1 cellular context compared by ENCODE assay signal in the genomic region with DNA sequence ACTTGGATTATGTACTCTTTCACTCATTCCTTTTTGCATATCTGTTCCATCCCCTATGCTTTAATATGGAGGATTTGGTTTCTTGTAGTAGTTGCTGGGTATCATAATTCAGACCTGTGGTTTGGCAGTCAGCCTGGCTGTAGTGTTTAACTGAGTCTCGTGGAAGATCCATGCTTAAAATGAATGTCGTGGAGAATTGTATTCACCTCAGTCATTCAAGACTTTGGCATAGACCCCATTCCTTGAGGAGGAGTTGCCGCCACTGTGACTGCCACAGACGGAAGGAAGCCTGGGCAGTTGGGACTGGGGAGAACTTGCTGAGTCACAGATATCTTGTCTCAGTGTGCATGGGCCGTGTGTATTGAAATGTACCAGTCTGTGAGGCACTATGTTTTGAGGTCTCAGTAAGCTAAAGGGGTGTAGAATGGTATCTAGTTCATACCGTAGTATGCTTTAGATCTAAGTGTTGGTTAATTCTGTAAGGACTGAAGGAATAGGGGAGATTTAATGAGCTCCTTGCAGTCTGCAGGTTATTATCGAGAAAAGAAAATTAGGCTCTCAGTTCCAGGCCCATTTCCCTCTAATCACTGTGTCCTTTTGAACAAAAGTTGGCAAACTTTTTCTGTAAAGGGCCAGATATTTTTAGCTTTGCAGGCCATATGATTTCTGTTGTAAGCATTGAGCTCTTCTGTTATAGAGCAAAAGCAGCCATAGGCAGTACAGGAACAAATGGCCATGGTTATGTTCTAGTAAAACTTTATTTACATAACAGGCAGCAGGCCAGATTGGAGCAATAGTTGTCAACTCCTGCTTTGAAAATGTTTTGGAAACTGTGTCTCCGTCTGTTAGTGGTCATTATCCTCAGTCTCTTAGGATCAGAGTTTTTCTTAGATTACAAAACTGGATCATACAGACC.
TF ChIP-seq lines count a peak whose summit lies in the region.

No MANE protein-coding gene starts in this region.

TF ChIP-seq in GM23338, 12 proteins besides CTCF, POLR2A, EP300 and RAD21 (continued from another document):
- TF ChIP-seq ZNF462 (CRISPR knock-in tag; IDR thresholded peaks at IDR 0.05) (no peak), EZH2 (IDR thresholded peaks at IDR 0.05; ENCODE audit: low read depth, unreplicated experiment) (no peak), NANOG (IDR thresholded peaks at IDR 0.05; ENCODE audit: borderline replicate concordance) (no peak), ZNF114 (CRISPR knock-in tag; IDR thresholded peaks at IDR 0.05) (no peak)
